Comparison of ENCODE assay signal across 22 cellular contexts in genomic region chr17:7629939-7630571, GRCh38. TPM values are rescaled to one million over a fixed set of nuclear protein-coding genes. Genes with fewer than 3 reads are reported as not detected.
"Had no signal": no experiment of that assay in that cellular context is flagged by ENCODE, and none has a peak within 500 bp of the region (broad histone marks: within the 10 kb centered on the region; RNA-seq: fewer than 3 reads in every experiment).

Gene SHBG (plus strand): TSS chr17:7630135. CDS start chr17:7630173, 38 bp downstream.

- H3K9me3 ChIP-seq: body of pancreas, colonic mucosa, esophagus muscularis mucosa, pancreas, suprapubic skin had no signal

- H3K27ac Mint-ChIP-seq: activated CD8-positive, alpha-beta T cell treated with anti-CD3 and anti-CD28 coated beads, Interleukin-2, amount 10 ng/mL, durations not matched to agents 7 days and 5 days; activated naive CD4-positive, alpha-beta T cell treated with anti-CD3 and anti-CD28 coated beads, Interleukin-2, amount 50 U/mL, for 72 hours; activated T-cell treated with anti-CD3 and anti-CD28 coated beads, Interleukin-2, amount 50 U/mL, for 72 hours; memory B cell; stimulated activated naive CD8-positive, alpha-beta T cell treated with anti-CD3 and anti-CD28 coated beads, Interleukin-15, Interleukin-2, amounts not matched to agents 100 ng/mL and 50 ng/mL, for 24 hours had no signal

- H3K9me3 Mint-ChIP-seq: activated naive CD4-positive, alpha-beta T cell treated with anti-CD3 and anti-CD28 coated beads, Interleukin-2, amount 50 U/mL, for 72 hours; activated T-cell treated with anti-CD3 and anti-CD28 coated beads, Interleukin-2, amount 50 U/mL, for 72 hours; memory B cell; stimulated activated naive CD8-positive, alpha-beta T cell treated with anti-CD3 and anti-CD28 coated beads, Interleukin-15, Interleukin-2, amounts not matched to agents 100 ng/mL and 50 ng/mL, for 24 hours had no signal

- DNase-seq: activated CD4-positive, alpha-beta T cell treated with anti-CD3 and anti-CD28 coated beads for 4 hours; activated CD8-positive, alpha-beta memory T cell treated with anti-CD3 and anti-CD28 coated beads, Interleukin-2, amount 50 U/mL, for 4 hours; activated CD8-positive, alpha-beta T cell treated with anti-CD3 and anti-CD28 coated beads, Interleukin-2, amount 10 ng/mL, durations not matched to agents 7 days and 5 days; activated gamma-delta T cell; activated T-cell treated with anti-CD3 and anti-CD28 coated beads, Interleukin-2, amount 50 U/mL, for 72 hours; amniotic stem cell; body of pancreas; central memory CD4-positive, alpha-beta T cell; colonic mucosa; islet precursor cell; pancreas; retina; stimulated activated CD4-positive, alpha-beta T cell treated with anti-CD3 and anti-CD28 coated beads, Interleukin-4, amount 100 ng/mL, for 4 hours; stimulated activated CD8-positive, alpha-beta memory T cell treated with anti-CD3 and anti-CD28 coated beads, Interleukin-4, amount 100 ng/mL, for 48 hours; trophoblast cell had no signal

- H3K27me3 ChIP-seq: body of pancreas, colonic mucosa, esophagus muscularis mucosa, pancreas, suprapubic skin had no signal

- H3K36me3 ChIP-seq: colonic mucosa, pancreas, suprapubic skin had no signal

- ATAC-seq: activated CD8-positive, alpha-beta T cell treated with anti-CD3 and anti-CD28 coated beads, Interleukin-2, amount 10 ng/mL, durations not matched to agents 7 days and 5 days; activated naive CD4-positive, alpha-beta T cell treated with anti-CD3 and anti-CD28 coated beads, Interleukin-2, amount 50 U/mL, for 72 hours; activated T-cell treated with anti-CD3 and anti-CD28 coated beads, Interleukin-2, amount 50 U/mL, for 72 hours; body of pancreas; left lobe of liver; pancreas had no signal

- H3K27me3 Mint-ChIP-seq: stimulated activated naive CD8-positive, alpha-beta T cell treated with anti-CD3 and anti-CD28 coated beads, Interleukin-15, Interleukin-2, amounts not matched to agents 100 ng/mL and 50 ng/mL, for 24 hours had no signal

- H3K36me3 Mint-ChIP-seq: activated naive CD4-positive, alpha-beta T cell treated with anti-CD3 and anti-CD28 coated beads, Interleukin-2, amount 50 U/mL, for 72 hours had no signal

- H3K27ac ChIP-seq: colonic mucosa, pancreas, suprapubic skin, VCaP had no signal

- H3K4me3 ChIP-seq: body of pancreas, colonic mucosa, esophagus muscularis mucosa, pancreas, suprapubic skin had no signal

RNA-seq across cellular contexts. Expression of gene SHBG, which starts in this region (rescaled TPM):
- total RNA-seq: activated CD8-positive, alpha-beta T cell treated with anti-CD3 and anti-CD28 coated beads, Interleukin-2, amount 10 ng/mL, durations not matched to agents 7 days and 5 days; body of pancreas; suprapubic skin had no signal
